19 cellular contexts compared by ENCODE assay signal in the genomic region with DNA sequence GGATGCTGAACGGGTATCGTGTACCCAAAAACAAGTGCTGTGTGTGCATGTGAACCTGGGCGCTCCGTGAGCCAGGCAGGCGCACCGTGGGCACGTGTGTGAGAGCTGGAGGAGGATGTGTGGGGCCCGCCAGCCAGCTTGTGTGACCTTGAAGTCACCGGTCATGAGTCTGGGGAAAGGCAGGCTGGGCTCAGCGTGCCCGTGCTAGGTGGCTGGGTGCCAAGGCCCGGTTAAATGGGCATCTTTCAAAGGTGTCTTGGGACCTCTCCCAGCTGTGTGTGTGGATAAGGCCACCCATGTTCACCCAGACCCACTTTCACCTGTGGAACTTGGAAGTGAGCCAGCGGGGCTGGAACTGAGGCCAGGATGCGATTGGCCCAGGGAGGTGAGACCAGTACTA. TPM values are rescaled to one million over a fixed set of nuclear protein-coding genes. Genes with fewer than 3 reads are reported as not detected.
DNase-seq lines count a peak whose midpoint lies in the region; ATAC-seq and TF ChIP-seq lines count a peak whose summit lies in the region.
"Had no signal": no experiment of that assay in that cellular context is flagged by ENCODE, and none has a peak within 500 bp of the region (broad histone marks: within the 10 kb centered on the region; RNA-seq: fewer than 3 reads in every experiment).

No MANE protein-coding gene starts in this region.

- whole genome bisulfite sequencing in body of pancreas, 2 donors: 17 to 26% methylated on average over 11 to 14 of the region's 14 CpGs

- H3K9me3 Mint-ChIP-seq in activated T-cell treated with anti-CD3 and anti-CD28 coated beads, Interleukin-2, amount 50 U/mL, for 24 hours: no peaks in the 10 kb centered on the region
- H3K9me3 Mint-ChIP-seq: CD4-positive, alpha-beta memory T cell had no signal

- no peaks in the 10 kb centered on the region for H3K36me3 ChIP-seq in body of pancreas (replicated peaks in 1 of 2; ENCODE audit: insufficient read depth in 1 of 2, low read depth in 2 of 2)
- H3K36me3 ChIP-seq in upper lobe of right lung: no peaks in the 10 kb centered on the region
- H3K36me3 ChIP-seq: SJSA1 had no signal

- DNase-seq in Right ventricle myocardium superior: no peak
- no peak for DNase-seq in left cardiac atrium
- peak; percentile 12 for DNase-seq in NCI-H2029 treated with DMSO at 0.1 percent for 48 hours (lab: John Stamatoyannopoulos, UW)
- peak; percentile 32 to 61 (median 54) for DNase-seq in body of pancreas
- no peak for DNase-seq in upper lobe of right lung
- no peak for DNase-seq in NCI-H2196 (lab: John Stamatoyannopoulos, UW; ENCODE audit: unreplicated experiment)
- DNase-seq in activated T-cell treated with anti-CD3 and anti-CD28 coated beads, Interleukin-2, amount 50 U/mL, for 24 hours: no peak
- DNase-seq in mesenteric fat pad (ENCODE audit: low spot score): no peak
- DNase-seq: 8988T; Calu3; HCEC 1CT; NCI-H1436 treated with DMSO at 0.1 percent for 48 hours; NCI-H226; NCI-H524 treated with DMSO at 0.1 percent for 48 hours; NK-92 treated with Interleukin-12 subunit alpha and Interleukin-12 subunit beta, amount 100 ng/mL, for 24 hours had no signal

- H3K4me3 ChIP-seq in body of pancreas (no peak overlapping the region), upper lobe of right lung (peak overlapping the region; percentile 5)
- H3K4me3 ChIP-seq: SJSA1 had no signal

- H3K9me3 ChIP-seq in body of pancreas (no peaks in the 10 kb centered on the region), upper lobe of right lung (no peaks in the 10 kb centered on the region)
- H3K9me3 ChIP-seq: SJSA1 had no signal

- TF ChIP-seq CTCF in body of pancreas (IDR thresholded peaks at IDR 0.05): no peak
- no peak for TF ChIP-seq CTCF in upper lobe of right lung (IDR thresholded peaks at IDR 0.05)

- TF ChIP-seq POLR2A in body of pancreas (IDR thresholded peaks at IDR 0.05): no peak

- H3K27ac Mint-ChIP-seq in activated T-cell treated with anti-CD3 and anti-CD28 coated beads, Interleukin-2, amount 50 U/mL, for 24 hours: no peak overlapping the region
- H3K27ac Mint-ChIP-seq: CD4-positive, alpha-beta memory T cell had no signal

- no peak overlapping the region for H3K4me3 Mint-ChIP-seq in activated T-cell treated with anti-CD3 and anti-CD28 coated beads, Interleukin-2, amount 50 U/mL, for 24 hours
- H3K4me3 Mint-ChIP-seq: CD4-positive, alpha-beta memory T cell had no signal

- H3K36me3 Mint-ChIP-seq in activated T-cell treated with anti-CD3 and anti-CD28 coated beads, Interleukin-2, amount 50 U/mL, for 24 hours (ENCODE audit: low read depth): no peaks in the 10 kb centered on the region
- H3K36me3 Mint-ChIP-seq: CD4-positive, alpha-beta memory T cell had no signal

- H3K27me3 Mint-ChIP-seq in activated T-cell treated with anti-CD3 and anti-CD28 coated beads, Interleukin-2, amount 50 U/mL, for 24 hours: peaks cover 15% of the 10 kb centered on the region

- H3K4me1 ChIP-seq in body of pancreas (peaks cover 14% of the 10 kb centered on the region), upper lobe of right lung (no peaks in the 10 kb centered on the region)

- no peaks in the 10 kb centered on the region for H3K4me1 Mint-ChIP-seq in activated T-cell treated with anti-CD3 and anti-CD28 coated beads, Interleukin-2, amount 50 U/mL, for 24 hours (ENCODE audit: low read depth)

- peak; percentile 58 for ATAC-seq in Right ventricle myocardium superior (ENCODE audit: poor library complexity)
- no peak for ATAC-seq in left cardiac atrium
- ATAC-seq in body of pancreas: peak; percentile 19
- no peak for ATAC-seq in upper lobe of right lung

- peaks cover 0 to 8% of the 10 kb centered on the region in 2 donors for H3K27me3 ChIP-seq in body of pancreas
- H3K27me3 ChIP-seq in upper lobe of right lung: peaks cover 51% of the 10 kb centered on the region

- no peak overlapping the region for H3K27ac ChIP-seq in body of pancreas
- H3K27ac ChIP-seq in upper lobe of right lung: no peak overlapping the region
- H3K27ac ChIP-seq: HL-60, SJSA1 had no signal

- intact Hi-C loops in Right ventricle myocardium superior (cut with DNase I): no loop called here
- intact Hi-C loops in left cardiac atrium (cut with DNase I): no loop called here
- intact Hi-C loops in body of pancreas (cut with DNase I): loop anchor here (10.0 kb wide), 1 partner anchor 419 kb away; no protein-coding TSS in a partner anchor
- intact Hi-C loops in upper lobe of right lung (cut with DNase I): no loop called here

RNA-seq across cellular contexts. Expression of a gene that starts 3.4 kb away (rescaled TPM):
- total RNA-seq in Right ventricle myocardium superior (3.9 TPM), left cardiac atrium (1 to 10 TPM in 1 of 2 donors, under 1 TPM in 1; 0.24 to 1.2 TPM), body of pancreas (under 1 TPM; under 0.01 TPM), upper lobe of right lung (0.29 TPM), mesenteric fat pad (0.06 TPM)
- total RNA-seq: Calu3, RPMI7951, SJSA1 had no signal

RNA-seq across cellular contexts. Expression of a gene that starts 6.1 kb away (rescaled TPM):
- not detected for total RNA-seq in Right ventricle myocardium superior
- not detected for total RNA-seq in left cardiac atrium
- not detected for total RNA-seq in body of pancreas
- total RNA-seq in upper lobe of right lung: not detected
- not detected for total RNA-seq in mesenteric fat pad
- total RNA-seq: Calu3; CD4-positive, alpha-beta memory T cell; RPMI7951; SJSA1 had no signal

RNA-seq across cellular contexts. Expression of a gene that starts 42.3 kb away (rescaled TPM):
- not detected for total RNA-seq in Right ventricle myocardium superior
- not detected for total RNA-seq in left cardiac atrium
- total RNA-seq in body of pancreas: not detected
- not detected for total RNA-seq in upper lobe of right lung
- total RNA-seq in mesenteric fat pad: not detected
- total RNA-seq: Calu3; CD4-positive, alpha-beta memory T cell; RPMI7951; SJSA1 had no signal

Comparison
In these comparisons a context has a peak if more than half of its experiments do, and no peak if none do; other contexts are left out.
1. ATAC-seq: peak in Right ventricle myocardium superior (single experiment) and body of pancreas (single experiment); none in left cardiac atrium (0 of 2) and upper lobe of right lung (single experiment).
2. DNase-seq: peak in NCI-H2029 treated with DMSO at 0.1 percent for 48 hours (single experiment) and body of pancreas (4 of 4); none in Right ventricle myocardium superior (single experiment), left cardiac atrium (single experiment), upper lobe of right lung (single experiment), NCI-H2196 (single experiment), activated T-cell treated with anti-CD3 and anti-CD28 coated beads, Interleukin-2, amount 50 U/mL, for 24 hours (single experiment) and mesenteric fat pad (single experiment).